In genomic region chr17:17454276-17454675, GRCh38 we compare ENCODE assay signal across 29 cellular contexts.
"Had no signal": no experiment of that assay in that cellular context is flagged by ENCODE, and none has a peak within 500 bp of the region (broad histone marks: within the 10 kb centered on the region; RNA-seq: fewer than 3 reads in every experiment).

No MANE protein-coding gene starts in this region.

- H3K4me3 ChIP-seq: neural progenitor cell, ovary, psoas muscle, right lobe of liver, sigmoid colon, suprapubic skin, testis, tibial artery, transverse colon, vagina had no signal

- H3K4me1 ChIP-seq: neural progenitor cell, parathyroid adenoma, psoas muscle, sigmoid colon, suprapubic skin, testis, tibial artery, vagina had no signal

- H3K36me3 Mint-ChIP-seq: natural killer cell; neural progenitor cell; stimulated activated effector memory CD8-positive, alpha-beta T cell treated with anti-CD3 and anti-CD28 coated beads, Interleukin-12 subunit alpha, Interleukin-12 subunit beta, amount 100 ng/mL, for 72 hours; stimulated activated naive B cell treated with anti-CD40 and anti-IgM and Interleukin-4, amounts not matched to agents 10 μg/mL and 1 μg/mL and 100 μg/mL, for 72 hours; type B pancreatic cell had no signal

- H3K36me3 ChIP-seq: neural progenitor cell, ovary, right lobe of liver, sigmoid colon, suprapubic skin, tibial artery, transverse colon, vagina had no signal

- H3K9me3 ChIP-seq: ovary, psoas muscle, right lobe of liver, sigmoid colon, suprapubic skin, testis, tibial artery, transverse colon, vagina had no signal

- H2AFZ ChIP-seq: neural progenitor cell, parathyroid adenoma had no signal

- H3K79me2 ChIP-seq: parathyroid adenoma had no signal

- FAIRE-seq: small intestine, urothelium cell line had no signal

- H3K9me3 Mint-ChIP-seq: natural killer cell; nephron; neural progenitor cell; stimulated activated effector memory CD8-positive, alpha-beta T cell treated with anti-CD3 and anti-CD28 coated beads, Interleukin-12 subunit alpha, Interleukin-12 subunit beta, amount 100 ng/mL, for 72 hours; stimulated activated naive B cell treated with anti-CD40 and anti-IgM and Interleukin-4, amounts not matched to agents 10 μg/mL and 1 μg/mL and 100 μg/mL, for 72 hours; stimulated activated naive CD8-positive, alpha-beta T cell treated with anti-CD3 and anti-CD28 coated beads, Interleukin-15, Interleukin-2, amounts not matched to agents 100 ng/mL and 50 ng/mL, for 24 hours; type B pancreatic cell had no signal

- DNase-seq: natural killer cell; occipital lobe; ovary; posterior cingulate gyrus; psoas muscle; right cardiac atrium; right lobe of liver; sigmoid colon; small intestine; stimulated activated CD4-positive, alpha-beta T cell treated with anti-CD3 and anti-CD28 coated beads, Interleukin-15, amount 100 ng/mL, for 24 hours; stimulated activated CD4-positive, alpha-beta T cell treated with anti-CD3 and anti-CD28 coated beads, Interleukin-2, amount 100 ng/mL, for 24 hours; stimulated activated CD4-positive, alpha-beta T cell treated with anti-CD3 and anti-CD28 coated beads, Interleukin-2, amount 100 ng/mL, for 48 hours; stimulated activated CD4-positive, alpha-beta T cell treated with anti-CD3 and anti-CD28 coated beads, Interleukin-4, amount 100 ng/mL, for 24 hours; stimulated activated naive B cell treated with anti-CD40 and anti-IgM and Interleukin-4, amounts not matched to agents 10 μg/mL and 1 μg/mL and 100 μg/mL, for 72 hours; stimulated activated naive CD4-positive, alpha-beta T cell treated with Interleukin-2 at 50 U/mL for 16 hours; substantia nigra; testis; tibial artery; transverse colon had no signal

- H3K4me3 Mint-ChIP-seq: natural killer cell; nephron; neural progenitor cell; stimulated activated effector memory CD8-positive, alpha-beta T cell treated with anti-CD3 and anti-CD28 coated beads, Interleukin-12 subunit alpha, Interleukin-12 subunit beta, amount 100 ng/mL, for 72 hours; stimulated activated naive B cell treated with anti-CD40 and anti-IgM and Interleukin-4, amounts not matched to agents 10 μg/mL and 1 μg/mL and 100 μg/mL, for 72 hours; stimulated activated naive CD8-positive, alpha-beta T cell treated with anti-CD3 and anti-CD28 coated beads, Interleukin-15, Interleukin-2, amounts not matched to agents 100 ng/mL and 50 ng/mL, for 24 hours; type B pancreatic cell had no signal

- H3K4me1 Mint-ChIP-seq: natural killer cell; nephron; stimulated activated effector memory CD8-positive, alpha-beta T cell treated with anti-CD3 and anti-CD28 coated beads, Interleukin-12 subunit alpha, Interleukin-12 subunit beta, amount 100 ng/mL, for 72 hours; stimulated activated naive B cell treated with anti-CD40 and anti-IgM and Interleukin-4, amounts not matched to agents 10 μg/mL and 1 μg/mL and 100 μg/mL, for 72 hours had no signal

- ATAC-seq: natural killer cell; psoas muscle; right cardiac atrium; right lobe of liver; stimulated activated effector memory CD8-positive, alpha-beta T cell treated with anti-CD3 and anti-CD28 coated beads, Interleukin-12 subunit alpha, Interleukin-12 subunit beta, amount 100 ng/mL, for 72 hours; stimulated activated naive B cell treated with anti-CD40 and anti-IgM and Interleukin-4, amounts not matched to agents 10 μg/mL and 1 μg/mL and 100 μg/mL, for 72 hours had no signal

- H3K4me2 ChIP-seq: neural progenitor cell had no signal

- H3K27ac Mint-ChIP-seq: natural killer cell; nephron; neural progenitor cell; progenitor cell of endocrine pancreas; stimulated activated effector memory CD8-positive, alpha-beta T cell treated with anti-CD3 and anti-CD28 coated beads, Interleukin-12 subunit alpha, Interleukin-12 subunit beta, amount 100 ng/mL, for 72 hours; stimulated activated naive B cell treated with anti-CD40 and anti-IgM and Interleukin-4, amounts not matched to agents 10 μg/mL and 1 μg/mL and 100 μg/mL, for 72 hours; stimulated activated naive CD8-positive, alpha-beta T cell treated with anti-CD3 and anti-CD28 coated beads, Interleukin-15, Interleukin-2, amounts not matched to agents 100 ng/mL and 50 ng/mL, for 24 hours; type B pancreatic cell had no signal

- H3K9ac ChIP-seq: neural progenitor cell, parathyroid adenoma had no signal

- H3K27ac ChIP-seq: neural progenitor cell, ovary, parathyroid adenoma, psoas muscle, right lobe of liver, sigmoid colon, suprapubic skin, testis, tibial artery, transverse colon, vagina had no signal

- H3K27me3 Mint-ChIP-seq: stimulated activated naive B cell treated with anti-CD40 and anti-IgM and Interleukin-4, amounts not matched to agents 10 μg/mL and 1 μg/mL and 100 μg/mL, for 72 hours; stimulated activated naive CD8-positive, alpha-beta T cell treated with anti-CD3 and anti-CD28 coated beads, Interleukin-15, Interleukin-2, amounts not matched to agents 100 ng/mL and 50 ng/mL, for 24 hours had no signal

- H3K27me3 ChIP-seq: neural progenitor cell, ovary, right lobe of liver, suprapubic skin, testis, transverse colon, vagina had no signal
